ENCODE assay signal across 8 cellular contexts in genomic region chr6:151390276-151391020, GRCh38. TPM values are rescaled to one million over a fixed set of nuclear protein-coding genes. Genes with fewer than 3 reads are reported as not detected.
A peak's percentile ranks its signal among the peaks of the same experiment; 100 is the strongest.
DNase-seq lines count a peak whose midpoint lies in the region; ATAC-seq and TF ChIP-seq lines count a peak whose summit lies in the region.

No MANE protein-coding gene starts in this region.

- peaks cover 39 to 44% of the 10 kb centered on the region in 2 donors for H3K4me1 Mint-ChIP-seq in natural killer cell treated with Interleukin-12 subunit alpha and Interleukin-12 subunit beta and Interleukin-15 and Interleukin-18, amount 100 ng/mL, for 72 hours (ENCODE audit: low read depth in 2 of 2)

- H3K27ac Mint-ChIP-seq in natural killer cell treated with Interleukin-12 subunit alpha and Interleukin-12 subunit beta and Interleukin-15 and Interleukin-18, amount 100 ng/mL, for 72 hours: peak overlapping the region; percentile 95 to 96

- peak; percentile 100 for DNase-seq in Daoy (ENCODE audit: low read depth)
- DNase-seq in H4 (ENCODE audit: low spot score): peak; percentile 93
- DNase-seq in LNCaP clone FGC (ENCODE audit: low read depth): peak; percentile 94
- DNase-seq in RPMI8226: peak; percentile 98
- DNase-seq in activated T-helper 9 cell treated with anti-CD3 and anti-CD28 coated beads, Interleukin-2, amount 50 U/mL, for 16 hours (ENCODE audit: low read depth): peak; percentile 99
- DNase-seq in fibroblast of pulmonary artery (ENCODE audit: low read depth): peak; percentile 99
- peak; percentile 99 for DNase-seq in natural killer cell treated with Interleukin-12 subunit alpha and Interleukin-12 subunit beta and Interleukin-15 and Interleukin-18, amount 100 ng/mL, for 72 hours (ENCODE audit: low spot score)
- DNase-seq in stimulated activated naive CD4-positive, alpha-beta T cell treated with Interleukin-2 at 50 U/mL for 16 hours (lab: John Stamatoyannopoulos, UW): peak; percentile 95

- TF ChIP-seq CTCF in LNCaP clone FGC (IDR thresholded peaks at IDR 0.05; ENCODE audit: control insufficient read depth, extremely low read depth, insufficient read depth) (no peak), fibroblast of pulmonary artery (IDR thresholded peaks at IDR 0.05; ENCODE audit: low read length, missing control alignments) (no peak)

- H3K9me3 Mint-ChIP-seq in natural killer cell treated with Interleukin-12 subunit alpha and Interleukin-12 subunit beta and Interleukin-15 and Interleukin-18, amount 100 ng/mL, for 72 hours: no peaks in the 10 kb centered on the region

- no peaks in the 10 kb centered on the region for H3K27me3 Mint-ChIP-seq in natural killer cell treated with Interleukin-12 subunit alpha and Interleukin-12 subunit beta and Interleukin-15 and Interleukin-18, amount 100 ng/mL, for 72 hours

- peaks cover 8% of the 10 kb centered on the region for H3K36me3 Mint-ChIP-seq in natural killer cell treated with Interleukin-12 subunit alpha and Interleukin-12 subunit beta and Interleukin-15 and Interleukin-18, amount 100 ng/mL, for 72 hours

- H3K4me3 ChIP-seq in LNCaP clone FGC (ENCODE audit: low read depth, low read length) (peak overlapping the region; percentile 80), fibroblast of pulmonary artery (replicated peaks; ENCODE audit: low read depth, low read length) (peak overlapping the region; percentile 78)

- peak overlapping the region; percentile 60 for H3K4me3 Mint-ChIP-seq in natural killer cell treated with Interleukin-12 subunit alpha and Interleukin-12 subunit beta and Interleukin-15 and Interleukin-18, amount 100 ng/mL, for 72 hours

- ATAC-seq in natural killer cell treated with Interleukin-12 subunit alpha and Interleukin-12 subunit beta and Interleukin-15 and Interleukin-18, amount 100 ng/mL, for 72 hours: peak; percentile 91 to 93

RNA-seq across cellular contexts. Expression of gene ZBTB2, which starts 0.9 kb away (rescaled TPM):
- total RNA-seq in Daoy (2014; rRNA removed; shearing (Covaris generic)): 18.3 and 22.1 TPM in 2 replicates
- 12.4 and 17.2 TPM in 2 replicates for total RNA-seq in H4 (2014; rRNA removed; shearing (Covaris generic))
- 10 to 100 TPM; 20.4 to 23.8 TPM for total RNA-seq in natural killer cell treated with Interleukin-12 subunit alpha and Interleukin-12 subunit beta and Interleukin-15 and Interleukin-18, amount 100 ng/mL, for 72 hours

Comparison
In these comparisons a context has a peak if more than half of its experiments do, and no peak if none do; other contexts are left out.
1. Peak in every context shown above with its lines: DNase-seq, ATAC-seq and H3K4me3 ChIP-seq.